ENCODE assay signal across 20 cellular contexts in genomic region chr13:32016631-32017030, GRCh38.
"Had no signal": no experiment of that assay in that cellular context is flagged by ENCODE, and none has a peak within 500 bp of the region (broad histone marks: within the 10 kb centered on the region; RNA-seq: fewer than 3 reads in every experiment).

No MANE protein-coding gene starts in this region.

- H3K79me2 ChIP-seq: parathyroid adenoma had no signal

- H3K9me3 ChIP-seq: colonic mucosa, gastroesophageal sphincter, prostate gland, thyroid gland, upper lobe of right lung, vagina had no signal

- H2AFZ ChIP-seq: parathyroid adenoma had no signal

- ATAC-seq: gastroesophageal sphincter, left colon, left ventricle myocardium superior, sciatic nerve had no signal

- H3K27ac ChIP-seq: colonic mucosa, gastroesophageal sphincter, parathyroid adenoma, prostate gland, skin epidermis, thyroid gland, upper lobe of right lung, vagina had no signal

- H3K9ac ChIP-seq: parathyroid adenoma had no signal

- H3K4me1 ChIP-seq: colonic mucosa, gastroesophageal sphincter, parathyroid adenoma, prostate gland, upper lobe of right lung, vagina had no signal

- H3K36me3 ChIP-seq: colonic mucosa, gastroesophageal sphincter, prostate gland, thyroid gland, upper lobe of right lung, vagina had no signal

- H3K27me3 ChIP-seq: colonic mucosa, gastroesophageal sphincter, thyroid gland, upper lobe of right lung, vagina had no signal

- DNase-seq: colonic mucosa; effector CD8-positive, alpha-beta T cell; left colon; left ventricle myocardium superior; mesenchymal stem cell; midbrain; naive B cell; occipital lobe; retina; stimulated activated CD4-positive, alpha-beta T cell treated with anti-CD3 and anti-CD28 coated beads, Interleukin-12 subunit alpha, Interleukin-12 subunit beta, amount 100 ng/mL, for 4 hours; stimulated activated naive CD4-positive, alpha-beta T cell; thyroid gland; upper lobe of right lung had no signal

- H3K4me3 ChIP-seq: colonic mucosa, gastroesophageal sphincter, lung, prostate gland, skin epidermis, thyroid gland, upper lobe of right lung, vagina had no signal
